In the genomic region with DNA sequence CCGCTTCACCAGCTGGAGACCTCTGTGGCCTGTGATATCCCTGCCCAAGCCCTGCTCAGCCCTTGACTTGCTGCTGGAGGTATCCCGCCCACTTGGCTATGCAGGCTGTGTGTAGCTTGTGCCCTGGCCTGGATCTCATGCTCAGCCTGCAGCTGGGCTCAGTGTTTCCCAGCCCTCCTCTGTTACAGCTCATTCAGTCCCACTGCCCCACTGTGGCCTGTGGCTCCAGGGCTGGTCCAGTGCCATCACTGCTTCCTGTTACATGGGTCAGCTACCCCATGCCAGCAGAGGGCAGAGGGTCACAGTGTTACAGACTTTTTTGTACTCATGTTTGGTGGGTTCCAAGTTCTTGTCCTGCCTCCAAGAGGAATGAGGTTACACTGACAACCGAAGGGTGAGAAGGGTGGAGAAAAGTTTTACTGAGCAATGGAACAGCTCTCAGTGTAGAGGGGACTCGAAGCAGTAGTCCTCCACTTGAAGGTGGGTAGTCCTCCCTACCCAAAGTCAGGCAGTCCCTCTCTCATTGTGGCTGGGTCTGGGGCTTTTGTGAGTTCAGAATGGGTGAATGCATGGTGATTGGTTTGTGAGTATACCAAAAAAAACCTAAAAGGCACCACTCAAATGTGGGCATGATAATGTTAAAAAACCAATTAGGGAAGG, we compare ENCODE assay signal across 19 cellular contexts.
DNase-seq lines count a peak whose midpoint lies in the region; ATAC-seq and TF ChIP-seq lines count a peak whose summit lies in the region.
"Had no signal": no experiment of that assay in that cellular context is flagged by ENCODE, and none has a peak within 500 bp of the region (broad histone marks: within the 10 kb centered on the region; RNA-seq: fewer than 3 reads in every experiment).

No MANE protein-coding gene starts in this region.

- H3K27me3 Mint-ChIP-seq in H9 (ENCODE audit: low read depth) (no peaks in the 10 kb centered on the region), endodermal cell (ENCODE audit: insufficient read depth) (no peaks in the 10 kb centered on the region)

- no peak overlapping the region for H2BK15ac ChIP-seq in H9 (ENCODE audit: low read depth, low read length)

- no peak overlapping the region for H3K27ac Mint-ChIP-seq in H9
- H3K27ac Mint-ChIP-seq in endodermal cell = no peak overlapping the region

- no peak overlapping the region for H3T11ph ChIP-seq in H9 (ENCODE audit: low read length)

- H3K36me3 ChIP-seq in Loucy (ENCODE audit: insufficient read depth, low read length) (no peaks in the 10 kb centered on the region), endodermal cell (ENCODE audit: control insufficient read depth, insufficient read depth, low read length) (no peaks in the 10 kb centered on the region)
- H3K36me3 ChIP-seq: SJCRH30 had no signal

- H2AK5ac ChIP-seq in H9 (ENCODE audit: insufficient read length, low read length) = no peak overlapping the region

- no peak overlapping the region for H2AFZ ChIP-seq in H9 (ENCODE audit: low read length)
- peak overlapping the region; percentile 53; the same call in 1 of the 2 replicates for H2AFZ ChIP-seq in Loucy (ENCODE audit: low read length)

- H3K79me1 ChIP-seq in H9 (ENCODE audit: insufficient read depth, low read depth, low read length, poor library complexity, severe bottlenecking) = no peaks in the 10 kb centered on the region

- H4K91ac ChIP-seq in H9 (ENCODE audit: insufficient read length, low read depth, low read length) = no peak overlapping the region

- H3K4me1 Mint-ChIP-seq in H9 (peaks cover 17 to 20% of the 10 kb centered on the region in 2 experiments), endodermal cell (peaks cover 18% of the 10 kb centered on the region)

- no peak overlapping the region for H2BK12ac ChIP-seq in H9 (ENCODE audit: insufficient read length, low read depth, low read length)

- no peak overlapping the region for H3K14ac ChIP-seq in H9 (ENCODE audit: insufficient read depth, low read length)

- H2BK5ac ChIP-seq in H9 (ENCODE audit: insufficient read length, low read length) = no peak overlapping the region

- H3K9ac ChIP-seq in H9 (ENCODE audit: extremely low read depth, insufficient read length, low read length) = no peak overlapping the region
- H3K9ac ChIP-seq in Loucy (ENCODE audit: low read depth, low read length, poor library complexity, severe bottlenecking) = no peak overlapping the region
- no peak overlapping the region for H3K9ac ChIP-seq in endodermal cell (ENCODE audit: extremely low read depth, low read length, poor library complexity, severe bottlenecking)

- H4K8ac ChIP-seq in H9 (replicated peaks; ENCODE audit: insufficient read length, low read depth, low read length) = no peak overlapping the region

- no peak overlapping the region for H3K27ac ChIP-seq in H9 (ENCODE audit: insufficient read length, low read depth, low read length)
- H3K27ac ChIP-seq in endodermal cell (ENCODE audit: low read depth, low read length) = no peak overlapping the region
- H3K27ac ChIP-seq: SJCRH30 had no signal

- H3K36me3 Mint-ChIP-seq in H9 (ENCODE audit: insufficient read depth in 1 of 3, low read depth in 3 of 3) (no peaks in the 10 kb centered on the region), endodermal cell (ENCODE audit: low read depth) (no peaks in the 10 kb centered on the region)

- no peak overlapping the region for H4K5ac ChIP-seq in H9 (ENCODE audit: insufficient read length, low read depth, low read length)

- H3K9me3 Mint-ChIP-seq in H9 (no peaks in the 10 kb centered on the region), endodermal cell (no peaks in the 10 kb centered on the region)

- no peaks in the 10 kb centered on the region for H3K9me3 ChIP-seq in H9 (ENCODE audit: control insufficient read depth, low read depth, low read length)
- no peaks in the 10 kb centered on the region for H3K9me3 ChIP-seq in Loucy (ENCODE audit: insufficient read depth, low read depth, low read length)
- H3K9me3 ChIP-seq in endodermal cell (ENCODE audit: control insufficient read depth, low read length) = no peaks in the 10 kb centered on the region
- H3K9me3 ChIP-seq: SJCRH30 had no signal

- H3K4me2 ChIP-seq in H9 (ENCODE audit: insufficient read depth, insufficient read length, low read length) = no peak overlapping the region
- no peak overlapping the region for H3K4me2 ChIP-seq in Loucy (ENCODE audit: low read depth, low read length, poor library complexity, severe bottlenecking)

- peak; percentile 33 for DNase-seq in H9
- DNase-seq in endodermal cell = peak; percentile 67
- no peak for DNase-seq in NCI-H187 (lab: John Stamatoyannopoulos, UW)
- no peak for DNase-seq in pons (ENCODE audit: low spot score)
- DNase-seq: COR-L47, DMS153, EL, H7, Karpas-422, NCI-H1105 treated with DMSO at 0.1 percent for 48 hours, NCI-H187 treated with DMSO at 0.1 percent for 48 hours, NCI-H446, NCI-H69, RPMI8226, SJCRH30, T-helper 2 cell had no signal

- no peaks in the 10 kb centered on the region for H3K23me2 ChIP-seq in H9 (ENCODE audit: insufficient read length, low read depth, low read length, poor library complexity, severe bottlenecking)

- H4K20me1 ChIP-seq in H9 (ENCODE audit: control insufficient read depth, insufficient read depth, insufficient read length) (no peaks in the 10 kb centered on the region), Loucy (ENCODE audit: insufficient read depth, low read length, poor library complexity, severe bottlenecking) (no peaks in the 10 kb centered on the region)

- H3K27me3 ChIP-seq in H9 (ENCODE audit: insufficient read depth, low read length) = no peaks in the 10 kb centered on the region
- no peaks in the 10 kb centered on the region for H3K27me3 ChIP-seq in Loucy (ENCODE audit: insufficient read depth, low read length, poor library complexity, severe bottlenecking)
- H3K27me3 ChIP-seq in endodermal cell (ENCODE audit: control insufficient read depth, insufficient read depth, low read length, poor library complexity, severe bottlenecking) = no peaks in the 10 kb centered on the region
- H3K27me3 ChIP-seq: SJCRH30 had no signal

- H3K4me3 ChIP-seq in Loucy (ENCODE audit: low read length, poor library complexity, severe bottlenecking) (no peak overlapping the region), endodermal cell (ENCODE audit: low read length) (no peak overlapping the region)
- H3K4me3 ChIP-seq: SJCRH30 had no signal

- no peaks in the 10 kb centered on the region for H3F3A ChIP-seq in Loucy (ENCODE audit: low read depth)

- H3K56ac ChIP-seq in H9 (ENCODE audit: insufficient read length, low read depth, low read length) = no peak overlapping the region

- no peak overlapping the region for H3K18ac ChIP-seq in H9 (ENCODE audit: insufficient read length, low read depth, low read length)

- H3K79me2 ChIP-seq in H9 (ENCODE audit: insufficient read depth, low read length) = no peaks in the 10 kb centered on the region
- no peaks in the 10 kb centered on the region for H3K79me2 ChIP-seq in Loucy (ENCODE audit: insufficient read depth, low read length)

- TF ChIP-seq CTCF in H9 (conservative IDR thresholded peaks at IDR 0.05) (no peak), Loucy (conservative IDR thresholded peaks at IDR 0.05; ENCODE audit: low read length) (0 out of 2 replicates have a peak, but pooled peaks have one; percentile 8), endodermal cell (conservative IDR thresholded peaks at IDR 0.05) (no peak)

- no peaks in the 10 kb centered on the region; the same call in 1 of the 2 replicates for H3K4me1 ChIP-seq in H9 (ENCODE audit: insufficient read depth, low read length)
- peaks cover 41% of the 10 kb centered on the region for H3K4me1 ChIP-seq in Loucy (ENCODE audit: insufficient read depth, low read length, poor library complexity, severe bottlenecking)
- H3K4me1 ChIP-seq in endodermal cell (ENCODE audit: control insufficient read depth, insufficient read depth, low read length) = peaks cover 3% of the 10 kb centered on the region
- H3K4me1 ChIP-seq: SJCRH30 had no signal

- H2BK20ac ChIP-seq in H9 (ENCODE audit: low read depth, low read length, poor library complexity, severe bottlenecking) = no peak overlapping the region

- H3K4me3 Mint-ChIP-seq in H9 (no peak overlapping the region), endodermal cell (no peak overlapping the region)

- ATAC-seq in GM19463 (IDR thresholded peaks at IDR 0.05; ENCODE audit: unreplicated experiment) = no peak
- no peak for ATAC-seq in GM19452 (IDR thresholded peaks at IDR 0.05; ENCODE audit: unreplicated experiment)

- H3K9me2 ChIP-seq in Loucy (replicated peaks; ENCODE audit: low read depth, low read length) = no peaks in the 10 kb centered on the region

- WGBS in H9 (ENCODE audit: extremely low coverage, insufficient read length, low lambda C conversion rate) = no CpG with 5 or more reads among the region's 4 CpGs
- WGBS in endodermal cell (ENCODE audit: insufficient coverage in 1 of 2, insufficient read length in 1 of 2), 2 experiments = 91 to 100% methylated on average over 1 to 4 of the region's 4 CpGs

- H2BK120ac ChIP-seq in H9 (ENCODE audit: low read depth, low read length, poor library complexity, severe bottlenecking) = no peak overlapping the region

- no peak overlapping the region for H3K4ac ChIP-seq in H9 (ENCODE audit: low read depth, low read length)

- no peak overlapping the region for H3K23ac ChIP-seq in H9 (ENCODE audit: insufficient read length, low read depth, low read length)

Comparison
In these comparisons a context has a peak if more than half of its experiments do, and no peak if none do; other contexts are left out.
1. DNase-seq: peak in H9 (single experiment) and endodermal cell (single experiment); none in NCI-H187 (0 of 2) and pons (single experiment).